In the genomic region with DNA sequence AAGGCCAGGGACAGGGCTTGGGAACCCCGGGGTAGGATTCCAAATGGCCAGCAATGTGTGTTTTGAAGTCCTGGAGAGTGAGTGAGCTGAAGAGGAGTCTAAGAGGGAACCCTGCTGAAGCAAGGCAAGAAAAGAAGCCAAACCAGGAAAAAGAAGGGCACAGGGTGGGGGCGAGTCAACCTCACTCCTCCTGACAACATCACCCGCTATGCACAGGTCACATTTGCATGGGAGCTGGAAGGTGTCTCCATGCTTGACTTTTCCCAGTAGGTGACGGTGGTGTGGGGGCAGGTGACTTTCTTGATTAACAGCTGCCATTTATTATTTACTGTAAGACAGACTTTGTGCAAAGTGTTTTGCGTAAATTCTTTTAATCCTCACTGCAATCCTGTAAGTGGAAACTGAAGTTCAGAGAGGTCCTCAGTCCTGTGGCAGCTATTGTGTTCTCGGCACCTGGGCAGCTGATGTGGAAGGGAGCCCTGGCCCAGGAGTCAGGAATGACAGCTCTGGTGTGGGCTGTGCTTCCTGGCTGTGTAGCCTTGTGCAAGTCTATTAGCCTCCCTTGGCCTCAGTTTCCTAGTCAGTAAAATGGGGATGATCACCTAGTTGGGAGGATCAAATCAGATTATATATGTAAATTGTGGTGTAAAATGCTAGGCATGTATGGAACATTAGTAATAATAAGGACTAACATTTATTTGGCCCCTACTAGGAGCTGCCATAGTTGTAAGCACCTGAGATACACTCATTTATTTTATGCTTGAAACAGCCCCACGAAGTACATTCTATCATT, we compare ENCODE assay signal across 11 cellular contexts.
A peak's percentile ranks its signal among the peaks of the same experiment; 100 is the strongest.
DNase-seq lines count a peak whose midpoint lies in the region; ATAC-seq and TF ChIP-seq lines count a peak whose summit lies in the region.
"Had no signal": no experiment of that assay in that cellular context is flagged by ENCODE, and none has a peak within 500 bp of the region (broad histone marks: within the 10 kb centered on the region; RNA-seq: fewer than 3 reads in every experiment).

No MANE protein-coding gene starts in this region.

- no peak overlapping the region for H2BK12ac ChIP-seq in mesenchymal stem cell (ENCODE audit: low read length in 2 of 2)

- H4K20me1 ChIP-seq in BLaER1 treated with 17β-estradiol and CSF1 and Interleukin-3, amounts not matched to agents 10 nM and 100 nM = peaks cover 0 to 10% (median 0%) of the 10 kb centered on the region in 11 experiments; a peak in 2 of 22 replicates
- H4K20me1 ChIP-seq in DOHH2 (ENCODE audit: control insufficient read depth, insufficient read depth, low read depth, low read length) = no peaks in the 10 kb centered on the region

- no peak overlapping the region for H2AK5ac ChIP-seq in mesenchymal stem cell (ENCODE audit: low read length, severe bottlenecking)

- no peak overlapping the region for H3K27ac Mint-ChIP-seq in activated T-helper 1 cell treated with anti-CD3 and anti-CD28 coated beads, Interleukin-12 subunit alpha, Interleukin-12 subunit beta, Interleukin-2, Interleukin-4 antibody, amounts not matched to agents 30 ng/mL and 10 ng/mL and 1 ng/mL, durations not matched to agents 14 hours and 24 hours and 36 hours
- H3K27ac Mint-ChIP-seq: neural progenitor cell had no signal

- no peak for DNase-seq in activated T-helper 1 cell treated with anti-CD3 and anti-CD28 coated beads, Interleukin-12 subunit alpha, Interleukin-12 subunit beta, Interleukin-2, Interleukin-4 antibody, amounts not matched to agents 30 ng/mL and 10 ng/mL and 1 ng/mL, durations not matched to agents 14 hours and 24 hours and 36 hours (ENCODE audit: low spot score)
- DNase-seq in mesenchymal stem cell = no peak
- DNase-seq in lower lobe of right lung = no peak
- DNase-seq in esophagus squamous epithelium (lab: John Stamatoyannopoulos, UW) = no peak
- DNase-seq in T-helper 9 cell = no peak
- DNase-seq: left colon, NCI-H446 had no signal

- 95% methylated on average over 7 of the region's 7 CpGs for WGBS in mesenchymal stem cell
- 79 to 94% methylated on average over 6 to 7 of the region's 7 CpGs for WGBS in esophagus squamous epithelium, 2 donors

- H3K27me3 ChIP-seq in BLaER1 treated with 17β-estradiol and CSF1 and Interleukin-3, amounts not matched to agents 10 nM and 100 nM = no peaks in the 10 kb centered on the region
- H3K27me3 ChIP-seq in DOHH2 (ENCODE audit: control insufficient read depth, low read length) = no peaks in the 10 kb centered on the region
- no peaks in the 10 kb centered on the region for H3K27me3 ChIP-seq in mesenchymal stem cell (ENCODE audit: control insufficient read depth in 1 of 2, insufficient read depth in 1 of 2, low read length in 2 of 2)
- no peaks in the 10 kb centered on the region for H3K27me3 ChIP-seq in lower lobe of right lung (ENCODE audit: low read depth)
- H3K27me3 ChIP-seq in esophagus squamous epithelium = no peaks in the 10 kb centered on the region
- H3K27me3 ChIP-seq: neural progenitor cell had no signal

- TF ChIP-seq POLR2A in esophagus squamous epithelium (IDR thresholded peaks at IDR 0.05) = no peak

- H3K27me3 Mint-ChIP-seq in activated T-helper 1 cell treated with anti-CD3 and anti-CD28 coated beads, Interleukin-12 subunit alpha, Interleukin-12 subunit beta, Interleukin-2, Interleukin-4 antibody, amounts not matched to agents 30 ng/mL and 10 ng/mL and 1 ng/mL, durations not matched to agents 14 hours and 24 hours and 36 hours (ENCODE audit: insufficient read depth) = peaks cover 2% of the 10 kb centered on the region

- ATAC-seq in lower lobe of right lung = no peak
- ATAC-seq: HCT116, left colon had no signal

- peak overlapping the region; percentile 78 to 98 (median 91) for H3K4me2 ChIP-seq in BLaER1 treated with 17β-estradiol and CSF1 and Interleukin-3, amounts not matched to agents 10 nM and 100 nM
- H3K4me2 ChIP-seq in DOHH2 (ENCODE audit: low read length) = peak overlapping the region; percentile 87
- no peak overlapping the region for H3K4me2 ChIP-seq in mesenchymal stem cell (ENCODE audit: low read length, poor library complexity, severe bottlenecking)
- H3K4me2 ChIP-seq: neural progenitor cell had no signal

- no peak for TF ChIP-seq CTCF in DOHH2 (IDR thresholded peaks at IDR 0.05; ENCODE audit: low read depth, low read length, poor library complexity, severe bottlenecking)
- no peak for TF ChIP-seq CTCF in lower lobe of right lung (IDR thresholded peaks at IDR 0.05)
- TF ChIP-seq CTCF in esophagus squamous epithelium (IDR thresholded peaks at IDR 0.05) = no peak

- no peak overlapping the region for H2BK5ac ChIP-seq in mesenchymal stem cell (ENCODE audit: low read depth, low read length, poor library complexity, severe bottlenecking)

- H3K4ac ChIP-seq in mesenchymal stem cell (ENCODE audit: low read depth in 1 of 2, low read length in 2 of 2) = peak overlapping the region in 1 of 2 experiments; percentile 13

- H3K14ac ChIP-seq in mesenchymal stem cell (ENCODE audit: low read length in 2 of 2) = no peak overlapping the region

- H3K4me3 Mint-ChIP-seq in activated T-helper 1 cell treated with anti-CD3 and anti-CD28 coated beads, Interleukin-12 subunit alpha, Interleukin-12 subunit beta, Interleukin-2, Interleukin-4 antibody, amounts not matched to agents 30 ng/mL and 10 ng/mL and 1 ng/mL, durations not matched to agents 14 hours and 24 hours and 36 hours = peak overlapping the region; percentile 5
- H3K4me3 Mint-ChIP-seq: neural progenitor cell had no signal

- no peaks in the 10 kb centered on the region for H3F3A ChIP-seq in DOHH2 (ENCODE audit: control insufficient read depth, insufficient read depth)

- H3K36me3 Mint-ChIP-seq in activated T-helper 1 cell treated with anti-CD3 and anti-CD28 coated beads, Interleukin-12 subunit alpha, Interleukin-12 subunit beta, Interleukin-2, Interleukin-4 antibody, amounts not matched to agents 30 ng/mL and 10 ng/mL and 1 ng/mL, durations not matched to agents 14 hours and 24 hours and 36 hours (ENCODE audit: low read depth) = no peaks in the 10 kb centered on the region
- H3K36me3 Mint-ChIP-seq: neural progenitor cell had no signal

- H3K4me3 ChIP-seq in BLaER1 treated with 17β-estradiol and CSF1 and Interleukin-3, amounts not matched to agents 10 nM and 100 nM = peak overlapping the region in 6 of 10 experiments; percentile 29 to 57 (median 39); a peak in 10 of 20 replicates
- H3K4me3 ChIP-seq in DOHH2 (ENCODE audit: low read length) (peak overlapping the region; percentile 68), mesenchymal stem cell (ENCODE audit: insufficient read depth in 1 of 2, low read depth in 1 of 2, low read length in 2 of 2) (no peak overlapping the region), lower lobe of right lung (no peak overlapping the region), esophagus squamous epithelium (no peak overlapping the region)
- H3K4me3 ChIP-seq: neural progenitor cell had no signal

- H3K9me3 Mint-ChIP-seq in activated T-helper 1 cell treated with anti-CD3 and anti-CD28 coated beads, Interleukin-12 subunit alpha, Interleukin-12 subunit beta, Interleukin-2, Interleukin-4 antibody, amounts not matched to agents 30 ng/mL and 10 ng/mL and 1 ng/mL, durations not matched to agents 14 hours and 24 hours and 36 hours = no peaks in the 10 kb centered on the region
- H3K9me3 Mint-ChIP-seq: neural progenitor cell had no signal

- peaks cover 58% of the 10 kb centered on the region for H3K4me1 Mint-ChIP-seq in activated T-helper 1 cell treated with anti-CD3 and anti-CD28 coated beads, Interleukin-12 subunit alpha, Interleukin-12 subunit beta, Interleukin-2, Interleukin-4 antibody, amounts not matched to agents 30 ng/mL and 10 ng/mL and 1 ng/mL, durations not matched to agents 14 hours and 24 hours and 36 hours (ENCODE audit: low read depth)

- H2AFZ ChIP-seq in mesenchymal stem cell (ENCODE audit: low read depth, low read length) = no peak overlapping the region
- H2AFZ ChIP-seq: neural progenitor cell had no signal

- intact Hi-C loops in activated T-helper 1 cell treated with anti-CD3 and anti-CD28 coated beads, Interleukin-12 subunit alpha, Interleukin-12 subunit beta, Interleukin-2, Interleukin-4 antibody, amounts not matched to agents 30 ng/mL and 10 ng/mL and 1 ng/mL, durations not matched to agents 14 hours and 24 hours and 36 hours (cut with micrococcal nuclease) = no loop called here
- intact Hi-C loops in lower lobe of right lung (cut with DNase I) = no loop called here
- intact Hi-C loops in esophagus squamous epithelium (cut with DNase I) = no loop called here

- peaks cover 0 to 41% (median 22%) of the 10 kb centered on the region in 11 experiments; a peak in 16 of 22 replicates for H3K36me3 ChIP-seq in BLaER1 treated with 17β-estradiol and CSF1 and Interleukin-3, amounts not matched to agents 10 nM and 100 nM
- no peaks in the 10 kb centered on the region for H3K36me3 ChIP-seq in DOHH2 (ENCODE audit: control insufficient read depth, low read length)
- H3K36me3 ChIP-seq in mesenchymal stem cell (ENCODE audit: control insufficient read depth in 1 of 2, insufficient read depth in 2 of 2, low read depth in 1 of 2, low read length in 2 of 2) = peaks cover 0 to 18% of the 10 kb centered on the region in 2 experiments
- no peaks in the 10 kb centered on the region for H3K36me3 ChIP-seq in lower lobe of right lung
- H3K36me3 ChIP-seq in esophagus squamous epithelium = peaks cover 0 to 35% (median 8%) of the 10 kb centered on the region in 3 donors
- H3K36me3 ChIP-seq: neural progenitor cell had no signal

- H3K9me3 ChIP-seq in BLaER1 treated with 17β-estradiol and CSF1 and Interleukin-3, amounts not matched to agents 10 nM and 100 nM (replicated peaks in 1 of 11) = no peaks in the 10 kb centered on the region
- no peaks in the 10 kb centered on the region for H3K9me3 ChIP-seq in DOHH2 (ENCODE audit: control insufficient read depth, insufficient read depth, low read length)
- H3K9me3 ChIP-seq in mesenchymal stem cell (ENCODE audit: control insufficient read depth, low read length) = no peaks in the 10 kb centered on the region
- H3K9me3 ChIP-seq in lower lobe of right lung = no peaks in the 10 kb centered on the region
- no peaks in the 10 kb centered on the region for H3K9me3 ChIP-seq in esophagus squamous epithelium

- H3K4me1 ChIP-seq in BLaER1 treated with 17β-estradiol and CSF1 and Interleukin-3, amounts not matched to agents 10 nM and 100 nM = peaks cover 98 to 100% (median 100%) of the 10 kb centered on the region in 10 experiments
- H3K4me1 ChIP-seq in DOHH2 (ENCODE audit: control insufficient read depth, low read length) (peaks cover 48% of the 10 kb centered on the region), mesenchymal stem cell (ENCODE audit: control insufficient read depth, insufficient read depth, low read depth, low read length) (peaks cover 42% of the 10 kb centered on the region), lower lobe of right lung (peaks cover 66% of the 10 kb centered on the region), esophagus squamous epithelium (peaks cover 22 to 99% (median 50%) of the 10 kb centered on the region in 3 donors)

- no peaks in the 10 kb centered on the region for H3K79me1 ChIP-seq in mesenchymal stem cell (replicated peaks; ENCODE audit: low read length, poor library complexity, severe bottlenecking)

- H3K79me2 ChIP-seq in DOHH2 (ENCODE audit: control insufficient read depth, low read length) = no peaks in the 10 kb centered on the region

- H3K9ac ChIP-seq in BLaER1 treated with 17β-estradiol and CSF1 and Interleukin-3, amounts not matched to agents 10 nM and 100 nM = peak overlapping the region in 9 of 11 experiments; percentile 67 to 82 (median 75); a peak in 18 of 22 replicates
- H3K9ac ChIP-seq in mesenchymal stem cell (ENCODE audit: low read length) = no peak overlapping the region
- H3K9ac ChIP-seq: neural progenitor cell had no signal

- peak overlapping the region; percentile 35 for H2BK15ac ChIP-seq in mesenchymal stem cell (ENCODE audit: low read depth, poor library complexity, severe bottlenecking)

- H3K27ac ChIP-seq in BLaER1 treated with 17β-estradiol and CSF1 and Interleukin-3, amounts not matched to agents 10 nM and 100 nM = peak overlapping the region; percentile 35 to 96 (median 87); a peak in 21 of 22 replicates
- peak overlapping the region; percentile 52 for H3K27ac ChIP-seq in DOHH2 (ENCODE audit: low read depth, low read length)
- H3K27ac ChIP-seq in mesenchymal stem cell (ENCODE audit: low read length, poor library complexity, severe bottlenecking) = no peak overlapping the region
- H3K27ac ChIP-seq in lower lobe of right lung = no peak overlapping the region
- peak overlapping the region in 2 of 4 donors; percentile 27 to 79 for H3K27ac ChIP-seq in esophagus squamous epithelium
- H3K27ac ChIP-seq: neural progenitor cell had no signal

- no peak overlapping the region for H4K91ac ChIP-seq in mesenchymal stem cell (ENCODE audit: low read length)

- H2BK120ac ChIP-seq in mesenchymal stem cell (ENCODE audit: low read depth, low read length) = no peak overlapping the region

- H4K8ac ChIP-seq in mesenchymal stem cell (ENCODE audit: low read length) = no peak overlapping the region

- no peak overlapping the region for H3K18ac ChIP-seq in mesenchymal stem cell (ENCODE audit: low read depth in 1 of 2, low read length in 2 of 2)

- no peaks in the 10 kb centered on the region for H3K9me2 ChIP-seq in DOHH2 (replicated peaks; ENCODE audit: control insufficient read depth, low read length)

- no peak overlapping the region for H3K23ac ChIP-seq in mesenchymal stem cell (ENCODE audit: low read length in 2 of 2)

Comparison
In these comparisons a context has a peak if more than half of its experiments do, and no peak if none do; other contexts are left out.
1. H3K27ac ChIP-seq: peak in BLaER1 treated with 17β-estradiol and CSF1 and Interleukin-3, amounts not matched to agents 10 nM and 100 nM (11 of 11) and DOHH2 (single experiment); none in mesenchymal stem cell (single experiment) and lower lobe of right lung (single experiment).
2. H3K4me3 ChIP-seq: peak in BLaER1 treated with 17β-estradiol and CSF1 and Interleukin-3, amounts not matched to agents 10 nM and 100 nM (6 of 10) and DOHH2 (single experiment); none in mesenchymal stem cell (0 of 2), lower lobe of right lung (single experiment) and esophagus squamous epithelium (0 of 4).